Comparison of ENCODE assay signal across 1 cellular context in the genomic region with DNA sequence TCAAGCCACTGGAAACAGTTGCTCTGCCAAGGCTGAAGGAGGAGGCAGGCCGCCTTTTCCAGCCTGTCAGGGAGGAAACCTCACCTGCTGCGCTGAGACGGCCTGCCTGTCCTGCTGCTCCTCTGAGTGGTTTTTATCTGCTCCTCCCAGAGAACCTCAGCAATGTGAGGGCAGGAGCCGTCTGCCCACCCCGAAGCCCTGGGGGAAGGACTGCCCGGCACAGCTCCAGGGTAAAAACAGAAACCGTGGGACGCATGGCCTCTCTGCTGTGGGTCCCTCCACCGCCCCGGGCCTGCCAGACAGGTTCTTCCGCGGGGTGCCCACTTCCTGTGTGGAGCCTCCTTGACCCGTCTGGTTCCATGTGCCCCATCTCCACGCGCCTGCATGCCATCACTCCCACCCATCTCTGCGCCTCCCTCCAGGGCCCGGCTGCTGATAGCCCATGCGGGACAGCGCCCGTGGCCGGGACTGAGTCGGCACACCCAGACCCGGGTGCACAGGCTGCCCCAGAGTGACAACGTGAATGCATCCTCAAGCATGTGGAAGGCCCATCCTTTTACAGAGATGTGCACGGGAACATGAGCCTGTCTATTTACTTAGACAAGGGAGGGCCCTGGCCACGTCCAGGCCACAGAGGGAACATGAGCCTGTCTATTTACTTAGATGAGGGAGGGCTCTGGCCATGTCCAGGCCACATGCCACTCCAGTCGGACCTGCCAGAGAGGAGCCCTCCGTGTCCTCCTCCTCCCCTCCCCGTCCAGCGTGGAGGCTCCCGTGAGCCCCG.
TF ChIP-seq lines count a peak whose summit lies in the region.

No MANE protein-coding gene starts in this region.

TF ChIP-seq in HepG2, 621 proteins besides CTCF, POLR2A, EP300 and RAD21 (continued from another document and continues in another):
- TF ChIP-seq, protein P1, sequence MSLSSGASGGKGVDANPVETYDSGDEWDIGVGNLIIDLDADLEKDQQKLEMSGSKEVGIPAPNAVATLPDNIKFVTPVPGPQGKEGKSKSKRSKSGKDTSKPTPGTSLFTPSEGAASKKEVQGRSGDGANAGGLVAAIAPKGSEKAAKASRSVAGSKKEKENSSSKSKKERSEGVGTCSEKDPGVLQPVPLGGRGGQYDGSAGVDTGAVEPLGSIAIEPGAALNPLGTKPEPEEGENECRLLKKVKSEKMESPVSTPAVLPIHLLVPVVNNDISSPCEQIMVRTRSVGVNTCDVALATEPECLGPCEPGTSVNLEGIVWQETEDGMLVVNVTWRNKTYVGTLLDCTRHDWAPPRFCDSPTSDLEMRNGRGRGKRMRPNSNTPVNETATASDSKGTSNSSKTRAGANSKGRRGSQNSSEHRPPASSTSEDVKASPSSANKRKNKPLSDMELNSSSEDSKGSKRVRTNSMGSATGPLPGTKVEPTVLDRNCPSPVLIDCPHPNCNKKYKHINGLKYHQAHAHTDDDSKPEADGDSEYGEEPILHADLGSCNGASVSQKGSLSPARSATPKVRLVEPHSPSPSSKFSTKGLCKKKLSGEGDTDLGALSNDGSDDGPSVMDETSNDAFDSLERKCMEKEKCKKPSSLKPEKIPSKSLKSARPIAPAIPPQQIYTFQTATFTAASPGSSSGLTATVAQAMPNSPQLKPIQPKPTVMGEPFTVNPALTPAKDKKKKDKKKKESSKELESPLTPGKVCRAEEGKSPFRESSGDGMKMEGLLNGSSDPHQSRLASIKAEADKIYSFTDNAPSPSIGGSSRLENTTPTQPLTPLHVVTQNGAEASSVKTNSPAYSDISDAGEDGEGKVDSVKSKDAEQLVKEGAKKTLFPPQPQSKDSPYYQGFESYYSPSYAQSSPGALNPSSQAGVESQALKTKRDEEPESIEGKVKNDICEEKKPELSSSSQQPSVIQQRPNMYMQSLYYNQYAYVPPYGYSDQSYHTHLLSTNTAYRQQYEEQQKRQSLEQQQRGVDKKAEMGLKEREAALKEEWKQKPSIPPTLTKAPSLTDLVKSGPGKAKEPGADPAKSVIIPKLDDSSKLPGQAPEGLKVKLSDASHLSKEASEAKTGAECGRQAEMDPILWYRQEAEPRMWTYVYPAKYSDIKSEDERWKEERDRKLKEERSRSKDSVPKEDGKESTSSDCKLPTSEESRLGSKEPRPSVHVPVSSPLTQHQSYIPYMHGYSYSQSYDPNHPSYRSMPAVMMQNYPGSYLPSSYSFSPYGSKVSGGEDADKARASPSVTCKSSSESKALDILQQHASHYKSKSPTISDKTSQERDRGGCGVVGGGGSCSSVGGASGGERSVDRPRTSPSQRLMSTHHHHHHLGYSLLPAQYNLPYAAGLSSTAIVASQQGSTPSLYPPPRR (CRISPR knock-in tag; IDR thresholded peaks at IDR 0.05; ENCODE audit: borderline replicate concordance): peak; percentile 68
- TF ChIP-seq MEIS2 (CRISPR knock-in tag; IDR thresholded peaks at IDR 0.05): peak; percentile 53; the same call in 1 of the 2 replicates
- no peak for TF ChIP-seq TBX3 (IDR thresholded peaks at IDR 0.05; ENCODE audit: borderline replicate concordance)
- TF ChIP-seq KMT2B (CRISPR knock-in tag; IDR thresholded peaks at IDR 0.05): peak; percentile 50; the same call in 1 of the 2 replicates
- peak; percentile 79; the same call in 1 of the 2 replicates for TF ChIP-seq ZMAT3 (CRISPR knock-in tag; conservative IDR thresholded peaks at IDR 0.05)
- peak; percentile 87 for TF ChIP-seq SOX5 (CRISPR knock-in tag; IDR thresholded peaks at IDR 0.05; ENCODE audit: borderline replicate concordance)
- peak; percentile 56; the same call in 1 of the 2 replicates for TF ChIP-seq ZNF264 (CRISPR knock-in tag; IDR thresholded peaks at IDR 0.05)
- TF ChIP-seq FOXP1 (IDR thresholded peaks at IDR 0.05): no peak
- peak; percentile 62 for TF ChIP-seq FOXP1 (CRISPR knock-in tag; IDR thresholded peaks at IDR 0.05)
- TF ChIP-seq, protein P2, sequence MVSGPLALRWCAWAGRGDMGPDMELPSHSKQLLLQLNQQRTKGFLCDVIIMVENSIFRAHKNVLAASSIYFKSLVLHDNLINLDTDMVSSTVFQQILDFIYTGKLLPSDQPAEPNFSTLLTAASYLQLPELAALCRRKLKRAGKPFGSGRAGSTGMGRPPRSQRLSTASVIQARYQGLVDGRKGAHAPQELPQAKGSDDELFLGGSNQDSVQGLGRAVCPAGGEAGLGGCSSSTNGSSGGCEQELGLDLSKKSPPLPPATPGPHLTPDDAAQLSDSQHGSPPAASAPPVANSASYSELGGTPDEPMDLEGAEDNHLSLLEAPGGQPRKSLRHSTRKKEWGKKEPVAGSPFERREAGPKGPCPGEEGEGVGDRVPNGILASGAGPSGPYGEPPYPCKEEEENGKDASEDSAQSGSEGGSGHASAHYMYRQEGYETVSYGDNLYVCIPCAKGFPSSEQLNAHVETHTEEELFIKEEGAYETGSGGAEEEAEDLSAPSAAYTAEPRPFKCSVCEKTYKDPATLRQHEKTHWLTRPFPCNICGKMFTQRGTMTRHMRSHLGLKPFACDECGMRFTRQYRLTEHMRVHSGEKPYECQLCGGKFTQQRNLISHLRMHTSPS (CRISPR knock-in tag; IDR thresholded peaks at IDR 0.05; ENCODE audit: low read depth): peak; percentile 68; the same call in 1 of the 2 replicates
- TF ChIP-seq, protein P3, sequence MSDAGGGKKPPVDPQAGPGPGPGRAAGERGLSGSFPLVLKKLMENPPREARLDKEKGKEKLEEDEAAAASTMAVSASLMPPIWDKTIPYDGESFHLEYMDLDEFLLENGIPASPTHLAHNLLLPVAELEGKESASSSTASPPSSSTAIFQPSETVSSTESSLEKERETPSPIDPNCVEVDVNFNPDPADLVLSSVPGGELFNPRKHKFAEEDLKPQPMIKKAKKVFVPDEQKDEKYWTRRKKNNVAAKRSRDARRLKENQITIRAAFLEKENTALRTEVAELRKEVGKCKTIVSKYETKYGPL (CRISPR knock-in tag; IDR thresholded peaks at IDR 0.05): no peak
- no peak for TF ChIP-seq SMAD9 (CRISPR knock-in tag; IDR thresholded peaks at IDR 0.05)
- TF ChIP-seq, protein P4, sequence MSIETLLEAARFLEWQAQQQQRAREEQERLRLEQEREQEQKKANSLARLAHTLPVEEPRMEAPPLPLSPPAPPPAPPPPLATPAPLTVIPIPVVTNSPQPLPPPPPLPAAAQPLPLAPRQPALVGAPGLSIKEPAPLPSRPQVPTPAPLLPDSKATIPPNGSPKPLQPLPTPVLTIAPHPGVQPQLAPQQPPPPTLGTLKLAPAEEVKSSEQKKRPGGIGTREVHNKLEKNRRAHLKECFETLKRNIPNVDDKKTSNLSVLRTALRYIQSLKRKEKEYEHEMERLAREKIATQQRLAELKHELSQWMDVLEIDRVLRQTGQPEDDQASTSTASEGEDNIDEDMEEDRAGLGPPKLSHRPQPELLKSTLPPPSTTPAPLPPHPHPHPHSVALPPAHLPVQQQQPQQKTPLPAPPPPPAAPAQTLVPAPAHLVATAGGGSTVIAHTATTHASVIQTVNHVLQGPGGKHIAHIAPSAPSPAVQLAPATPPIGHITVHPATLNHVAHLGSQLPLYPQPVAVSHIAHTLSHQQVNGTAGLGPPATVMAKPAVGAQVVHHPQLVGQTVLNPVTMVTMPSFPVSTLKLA (IDR thresholded peaks at IDR 0.05): no peak
- TF ChIP-seq KDM3A (CRISPR knock-in tag; IDR thresholded peaks at IDR 0.05; ENCODE audit: low read depth): no peak; the same call in 1 of the 2 replicates
- TF ChIP-seq, protein P5, sequence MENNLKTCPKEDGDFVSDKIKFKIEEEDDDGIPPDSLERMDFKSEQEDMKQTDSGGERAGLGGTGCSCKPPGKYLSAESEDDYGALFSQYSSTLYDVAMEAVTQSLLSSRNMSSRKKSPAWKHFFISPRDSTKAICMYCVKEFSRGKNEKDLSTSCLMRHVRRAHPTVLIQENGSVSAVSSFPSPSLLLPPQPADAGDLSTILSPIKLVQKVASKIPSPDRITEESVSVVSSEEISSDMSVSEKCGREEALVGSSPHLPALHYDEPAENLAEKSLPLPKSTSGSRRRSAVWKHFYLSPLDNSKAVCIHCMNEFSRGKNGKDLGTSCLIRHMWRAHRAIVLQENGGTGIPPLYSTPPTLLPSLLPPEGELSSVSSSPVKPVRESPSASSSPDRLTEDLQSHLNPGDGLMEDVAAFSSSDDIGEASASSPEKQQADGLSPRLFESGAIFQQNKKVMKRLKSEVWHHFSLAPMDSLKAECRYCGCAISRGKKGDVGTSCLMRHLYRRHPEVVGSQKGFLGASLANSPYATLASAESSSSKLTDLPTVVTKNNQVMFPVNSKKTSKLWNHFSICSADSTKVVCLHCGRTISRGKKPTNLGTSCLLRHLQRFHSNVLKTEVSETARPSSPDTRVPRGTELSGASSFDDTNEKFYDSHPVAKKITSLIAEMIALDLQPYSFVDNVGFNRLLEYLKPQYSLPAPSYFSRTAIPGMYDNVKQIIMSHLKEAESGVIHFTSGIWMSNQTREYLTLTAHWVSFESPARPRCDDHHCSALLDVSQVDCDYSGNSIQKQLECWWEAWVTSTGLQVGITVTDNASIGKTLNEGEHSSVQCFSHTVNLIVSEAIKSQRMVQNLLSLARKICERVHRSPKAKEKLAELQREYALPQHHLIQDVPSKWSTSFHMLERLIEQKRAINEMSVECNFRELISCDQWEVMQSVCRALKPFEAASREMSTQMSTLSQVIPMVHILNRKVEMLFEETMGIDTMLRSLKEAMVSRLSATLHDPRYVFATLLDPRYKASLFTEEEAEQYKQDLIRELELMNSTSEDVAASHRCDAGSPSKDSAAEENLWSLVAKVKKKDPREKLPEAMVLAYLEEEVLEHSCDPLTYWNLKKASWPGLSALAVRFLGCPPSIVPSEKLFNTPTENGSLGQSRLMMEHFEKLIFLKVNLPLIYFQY (CRISPR knock-in tag; IDR thresholded peaks at IDR 0.05; ENCODE audit: borderline replicate concordance): peak; percentile 44; the same call in 1 of the 2 replicates
- TF ChIP-seq BHLHE40 (IDR thresholded peaks at IDR 0.05; ENCODE audit: low read length): peak; percentile 78
- no peak for TF ChIP-seq REL (CRISPR knock-in tag; conservative IDR thresholded peaks at IDR 0.05)
- TF ChIP-seq MED1 (CRISPR knock-in tag; IDR thresholded peaks at IDR 0.05): peak; percentile 78
- 0 out of 2 replicates have a peak, but pooled peaks have one; percentile 69 for TF ChIP-seq KLF9 (CRISPR knock-in tag; IDR thresholded peaks at IDR 0.05; ENCODE audit: low read depth)
- peak; percentile 43; the same call in 1 of the 2 replicates for TF ChIP-seq ZNF335 (CRISPR knock-in tag; IDR thresholded peaks at IDR 0.05)
- peak; percentile 34; the same call in 1 of the 2 replicates for TF ChIP-seq FOXC1 (CRISPR knock-in tag; IDR thresholded peaks at IDR 0.05; ENCODE audit: borderline replicate concordance)
- peak; percentile 46; the same call in 1 of the 2 replicates for TF ChIP-seq TBX2 (CRISPR knock-in tag; IDR thresholded peaks at IDR 0.05; ENCODE audit: borderline replicate concordance)
- TF ChIP-seq ZNF7 (CRISPR knock-in tag; IDR thresholded peaks at IDR 0.05): no peak
- TF ChIP-seq MED8 (CRISPR knock-in tag; IDR thresholded peaks at IDR 0.05; ENCODE audit: insufficient replicate concordance): no peak
- peak; percentile 53; the same call in 1 of the 2 replicates for TF ChIP-seq ZSCAN21 (CRISPR knock-in tag; IDR thresholded peaks at IDR 0.05; ENCODE audit: borderline replicate concordance)
- no peak for TF ChIP-seq SETDB1 (CRISPR knock-in tag; IDR thresholded peaks at IDR 0.05; ENCODE audit: borderline replicate concordance)
- TF ChIP-seq SAP130 (CRISPR knock-in tag; IDR thresholded peaks at IDR 0.05; ENCODE audit: low read depth): peak; percentile 93
- no peak for TF ChIP-seq RELA (CRISPR knock-in tag; IDR thresholded peaks at IDR 0.05)
- TF ChIP-seq, protein P6, sequence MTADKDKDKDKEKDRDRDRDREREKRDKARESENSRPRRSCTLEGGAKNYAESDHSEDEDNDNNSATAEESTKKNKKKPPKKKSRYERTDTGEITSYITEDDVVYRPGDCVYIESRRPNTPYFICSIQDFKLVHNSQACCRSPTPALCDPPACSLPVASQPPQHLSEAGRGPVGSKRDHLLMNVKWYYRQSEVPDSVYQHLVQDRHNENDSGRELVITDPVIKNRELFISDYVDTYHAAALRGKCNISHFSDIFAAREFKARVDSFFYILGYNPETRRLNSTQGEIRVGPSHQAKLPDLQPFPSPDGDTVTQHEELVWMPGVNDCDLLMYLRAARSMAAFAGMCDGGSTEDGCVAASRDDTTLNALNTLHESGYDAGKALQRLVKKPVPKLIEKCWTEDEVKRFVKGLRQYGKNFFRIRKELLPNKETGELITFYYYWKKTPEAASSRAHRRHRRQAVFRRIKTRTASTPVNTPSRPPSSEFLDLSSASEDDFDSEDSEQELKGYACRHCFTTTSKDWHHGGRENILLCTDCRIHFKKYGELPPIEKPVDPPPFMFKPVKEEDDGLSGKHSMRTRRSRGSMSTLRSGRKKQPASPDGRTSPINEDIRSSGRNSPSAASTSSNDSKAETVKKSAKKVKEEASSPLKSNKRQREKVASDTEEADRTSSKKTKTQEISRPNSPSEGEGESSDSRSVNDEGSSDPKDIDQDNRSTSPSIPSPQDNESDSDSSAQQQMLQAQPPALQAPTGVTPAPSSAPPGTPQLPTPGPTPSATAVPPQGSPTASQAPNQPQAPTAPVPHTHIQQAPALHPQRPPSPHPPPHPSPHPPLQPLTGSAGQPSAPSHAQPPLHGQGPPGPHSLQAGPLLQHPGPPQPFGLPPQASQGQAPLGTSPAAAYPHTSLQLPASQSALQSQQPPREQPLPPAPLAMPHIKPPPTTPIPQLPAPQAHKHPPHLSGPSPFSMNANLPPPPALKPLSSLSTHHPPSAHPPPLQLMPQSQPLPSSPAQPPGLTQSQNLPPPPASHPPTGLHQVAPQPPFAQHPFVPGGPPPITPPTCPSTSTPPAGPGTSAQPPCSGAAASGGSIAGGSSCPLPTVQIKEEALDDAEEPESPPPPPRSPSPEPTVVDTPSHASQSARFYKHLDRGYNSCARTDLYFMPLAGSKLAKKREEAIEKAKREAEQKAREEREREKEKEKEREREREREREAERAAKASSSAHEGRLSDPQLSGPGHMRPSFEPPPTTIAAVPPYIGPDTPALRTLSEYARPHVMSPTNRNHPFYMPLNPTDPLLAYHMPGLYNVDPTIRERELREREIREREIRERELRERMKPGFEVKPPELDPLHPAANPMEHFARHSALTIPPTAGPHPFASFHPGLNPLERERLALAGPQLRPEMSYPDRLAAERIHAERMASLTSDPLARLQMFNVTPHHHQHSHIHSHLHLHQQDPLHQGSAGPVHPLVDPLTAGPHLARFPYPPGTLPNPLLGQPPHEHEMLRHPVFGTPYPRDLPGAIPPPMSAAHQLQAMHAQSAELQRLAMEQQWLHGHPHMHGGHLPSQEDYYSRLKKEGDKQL (CRISPR knock-in tag; IDR thresholded peaks at IDR 0.05; ENCODE audit: low read depth): no peak; the same call in 1 of the 2 replicates
- 0 out of 2 replicates have a peak, but pooled peaks have one; percentile 37 for TF ChIP-seq KDM6A (CRISPR knock-in tag; IDR thresholded peaks at IDR 0.05; ENCODE audit: low read depth)
- TF ChIP-seq LCORL (IDR thresholded peaks at IDR 0.05): no peak
- peak; percentile 89 for TF ChIP-seq LCORL (CRISPR knock-in tag; IDR thresholded peaks at IDR 0.05)
- TF ChIP-seq HNRNPUL1 (IDR thresholded peaks at IDR 0.05; ENCODE audit: low read depth, low read length): no peak
- peak; percentile 86; the same call in 1 of the 2 replicates for TF ChIP-seq MIER3 (CRISPR knock-in tag; IDR thresholded peaks at IDR 0.05; ENCODE audit: borderline replicate concordance)
- TF ChIP-seq ARNTL (CRISPR knock-in tag; IDR thresholded peaks at IDR 0.05): 0 out of 2 replicates have a peak, but pooled peaks have one; percentile 41
- 0 out of 2 replicates have a peak, but pooled peaks have one; percentile 43 for TF ChIP-seq CBFB (CRISPR knock-in tag; IDR thresholded peaks at IDR 0.05)
- TF ChIP-seq RXRA (CRISPR knock-in tag; IDR thresholded peaks at IDR 0.05): peak; percentile 66
- TF ChIP-seq NFYC (CRISPR knock-in tag; IDR thresholded peaks at IDR 0.05): no peak
